ENCODE assay signal across 2 cellular contexts in the genomic region with DNA sequence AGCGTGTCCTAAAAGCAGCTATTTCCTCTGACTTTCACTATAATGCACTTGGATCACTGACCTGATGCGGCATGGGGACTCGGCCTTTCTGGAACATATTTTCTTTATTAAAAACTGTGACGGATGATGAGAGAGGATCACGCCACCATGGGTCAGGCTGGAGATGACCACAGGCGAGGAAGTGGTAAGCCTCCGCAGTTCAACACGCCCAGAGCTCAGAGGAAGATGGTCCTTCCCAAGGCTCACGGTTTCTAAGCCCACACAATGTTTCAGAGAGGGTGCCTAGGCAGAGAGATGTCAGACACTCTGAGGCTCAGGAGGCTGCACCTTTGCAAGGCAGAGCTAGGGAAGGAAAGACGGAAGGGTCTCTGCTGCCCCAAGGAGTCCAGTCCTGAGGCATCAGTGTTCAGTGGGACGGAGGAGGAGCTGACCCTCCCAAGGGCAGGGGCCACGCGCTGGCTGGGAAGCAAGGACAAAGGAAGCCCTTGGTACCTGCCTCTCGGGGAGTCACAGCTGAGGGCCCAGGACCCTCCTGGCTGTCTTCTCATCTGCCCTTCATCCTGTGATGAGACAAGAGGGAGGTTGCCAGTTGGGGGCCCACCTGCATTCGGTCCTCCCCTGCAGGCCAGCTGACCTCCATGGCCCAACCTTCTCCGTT.
TF ChIP-seq lines count a peak whose summit lies in the region.

No MANE protein-coding gene starts in this region.

TF ChIP-seq in liver, 16 proteins besides CTCF, POLR2A, EP300 and RAD21:
- TF ChIP-seq NR2F2 (IDR thresholded peaks at IDR 0.05), result peak; percentile 75
- TF ChIP-seq SP1 (IDR thresholded peaks at IDR 0.05), result peak; percentile 49
- TF ChIP-seq RXRA (IDR thresholded peaks at IDR 0.05), result peak; percentile 55 to 57
- no peak for TF ChIP-seq EGR1 (IDR thresholded peaks at IDR 0.05; ENCODE audit: low read depth in 2 of 2)
TF ChIP-seq in liver: peak in this region for 3.

TF ChIP-seq in HepG2, 621 proteins besides CTCF, POLR2A, EP300 and RAD21:
- TF ChIP-seq ZNF790 (CRISPR knock-in tag; IDR thresholded peaks at IDR 0.05; ENCODE audit: borderline replicate concordance) (no peak), THYN1 (CRISPR knock-in tag; IDR thresholded peaks at IDR 0.05; ENCODE audit: borderline replicate concordance, low read depth) (no peak), ZNF468 (CRISPR knock-in tag; IDR thresholded peaks at IDR 0.05) (no peak), ZNF589 (CRISPR knock-in tag; conservative IDR thresholded peaks at IDR 0.05) (no peak), ZNF605 (CRISPR knock-in tag; IDR thresholded peaks at IDR 0.05) (no peak), ELF4 (CRISPR knock-in tag; IDR thresholded peaks at IDR 0.05; ENCODE audit: borderline replicate concordance) (no peak), MIER2 (CRISPR knock-in tag; IDR thresholded peaks at IDR 0.05) (no peak), RORA (CRISPR knock-in tag; IDR thresholded peaks at IDR 0.05) (no peak), REXO4 (CRISPR knock-in tag; IDR thresholded peaks at IDR 0.05; ENCODE audit: borderline replicate concordance) (no peak), BRD4 (CRISPR knock-in tag; IDR thresholded peaks at IDR 0.05) (no peak)
- TF ChIP-seq, protein P1, sequence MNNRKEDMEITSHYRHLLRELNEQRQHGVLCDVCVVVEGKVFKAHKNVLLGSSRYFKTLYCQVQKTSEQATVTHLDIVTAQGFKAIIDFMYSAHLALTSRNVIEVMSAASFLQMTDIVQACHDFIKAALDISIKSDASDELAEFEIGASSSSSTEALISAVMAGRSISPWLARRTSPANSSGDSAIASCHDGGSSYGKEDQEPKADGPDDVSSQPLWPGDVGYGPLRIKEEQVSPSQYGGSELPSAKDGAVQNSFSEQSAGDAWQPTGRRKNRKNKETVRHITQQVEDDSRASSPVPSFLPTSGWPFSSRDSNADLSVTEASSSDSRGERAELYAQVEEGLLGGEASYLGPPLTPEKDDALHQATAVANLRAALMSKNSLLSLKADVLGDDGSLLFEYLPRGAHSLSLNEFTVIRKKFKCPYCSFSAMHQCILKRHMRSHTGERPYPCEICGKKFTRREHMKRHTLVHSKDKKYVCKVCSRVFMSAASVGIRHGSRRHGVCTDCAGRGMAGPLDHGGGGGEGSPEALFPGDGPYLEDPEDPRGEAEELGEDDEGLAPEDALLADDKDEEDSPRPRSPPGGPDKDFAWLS (CRISPR knock-in tag; IDR thresholded peaks at IDR 0.05; ENCODE audit: borderline replicate concordance), result no peak
- TF ChIP-seq, protein P2, sequence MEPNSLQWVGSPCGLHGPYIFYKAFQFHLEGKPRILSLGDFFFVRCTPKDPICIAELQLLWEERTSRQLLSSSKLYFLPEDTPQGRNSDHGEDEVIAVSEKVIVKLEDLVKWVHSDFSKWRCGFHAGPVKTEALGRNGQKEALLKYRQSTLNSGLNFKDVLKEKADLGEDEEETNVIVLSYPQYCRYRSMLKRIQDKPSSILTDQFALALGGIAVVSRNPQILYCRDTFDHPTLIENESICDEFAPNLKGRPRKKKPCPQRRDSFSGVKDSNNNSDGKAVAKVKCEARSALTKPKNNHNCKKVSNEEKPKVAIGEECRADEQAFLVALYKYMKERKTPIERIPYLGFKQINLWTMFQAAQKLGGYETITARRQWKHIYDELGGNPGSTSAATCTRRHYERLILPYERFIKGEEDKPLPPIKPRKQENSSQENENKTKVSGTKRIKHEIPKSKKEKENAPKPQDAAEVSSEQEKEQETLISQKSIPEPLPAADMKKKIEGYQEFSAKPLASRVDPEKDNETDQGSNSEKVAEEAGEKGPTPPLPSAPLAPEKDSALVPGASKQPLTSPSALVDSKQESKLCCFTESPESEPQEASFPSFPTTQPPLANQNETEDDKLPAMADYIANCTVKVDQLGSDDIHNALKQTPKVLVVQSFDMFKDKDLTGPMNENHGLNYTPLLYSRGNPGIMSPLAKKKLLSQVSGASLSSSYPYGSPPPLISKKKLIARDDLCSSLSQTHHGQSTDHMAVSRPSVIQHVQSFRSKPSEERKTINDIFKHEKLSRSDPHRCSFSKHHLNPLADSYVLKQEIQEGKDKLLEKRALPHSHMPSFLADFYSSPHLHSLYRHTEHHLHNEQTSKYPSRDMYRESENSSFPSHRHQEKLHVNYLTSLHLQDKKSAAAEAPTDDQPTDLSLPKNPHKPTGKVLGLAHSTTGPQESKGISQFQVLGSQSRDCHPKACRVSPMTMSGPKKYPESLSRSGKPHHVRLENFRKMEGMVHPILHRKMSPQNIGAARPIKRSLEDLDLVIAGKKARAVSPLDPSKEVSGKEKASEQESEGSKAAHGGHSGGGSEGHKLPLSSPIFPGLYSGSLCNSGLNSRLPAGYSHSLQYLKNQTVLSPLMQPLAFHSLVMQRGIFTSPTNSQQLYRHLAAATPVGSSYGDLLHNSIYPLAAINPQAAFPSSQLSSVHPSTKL (CRISPR knock-in tag; IDR thresholded peaks at IDR 0.05), result no peak
- TF ChIP-seq, protein P3, sequence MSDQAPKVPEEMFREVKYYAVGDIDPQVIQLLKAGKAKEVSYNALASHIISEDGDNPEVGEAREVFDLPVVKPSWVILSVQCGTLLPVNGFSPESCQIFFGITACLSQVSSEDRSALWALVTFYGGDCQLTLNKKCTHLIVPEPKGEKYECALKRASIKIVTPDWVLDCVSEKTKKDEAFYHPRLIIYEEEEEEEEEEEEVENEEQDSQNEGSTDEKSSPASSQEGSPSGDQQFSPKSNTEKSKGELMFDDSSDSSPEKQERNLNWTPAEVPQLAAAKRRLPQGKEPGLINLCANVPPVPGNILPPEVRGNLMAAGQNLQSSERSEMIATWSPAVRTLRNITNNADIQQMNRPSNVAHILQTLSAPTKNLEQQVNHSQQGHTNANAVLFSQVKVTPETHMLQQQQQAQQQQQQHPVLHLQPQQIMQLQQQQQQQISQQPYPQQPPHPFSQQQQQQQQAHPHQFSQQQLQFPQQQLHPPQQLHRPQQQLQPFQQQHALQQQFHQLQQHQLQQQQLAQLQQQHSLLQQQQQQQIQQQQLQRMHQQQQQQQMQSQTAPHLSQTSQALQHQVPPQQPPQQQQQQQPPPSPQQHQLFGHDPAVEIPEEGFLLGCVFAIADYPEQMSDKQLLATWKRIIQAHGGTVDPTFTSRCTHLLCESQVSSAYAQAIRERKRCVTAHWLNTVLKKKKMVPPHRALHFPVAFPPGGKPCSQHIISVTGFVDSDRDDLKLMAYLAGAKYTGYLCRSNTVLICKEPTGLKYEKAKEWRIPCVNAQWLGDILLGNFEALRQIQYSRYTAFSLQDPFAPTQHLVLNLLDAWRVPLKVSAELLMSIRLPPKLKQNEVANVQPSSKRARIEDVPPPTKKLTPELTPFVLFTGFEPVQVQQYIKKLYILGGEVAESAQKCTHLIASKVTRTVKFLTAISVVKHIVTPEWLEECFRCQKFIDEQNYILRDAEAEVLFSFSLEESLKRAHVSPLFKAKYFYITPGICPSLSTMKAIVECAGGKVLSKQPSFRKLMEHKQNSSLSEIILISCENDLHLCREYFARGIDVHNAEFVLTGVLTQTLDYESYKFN (CRISPR knock-in tag; conservative IDR thresholded peaks at IDR 0.05), result no peak
- TF ChIP-seq, protein P4, sequence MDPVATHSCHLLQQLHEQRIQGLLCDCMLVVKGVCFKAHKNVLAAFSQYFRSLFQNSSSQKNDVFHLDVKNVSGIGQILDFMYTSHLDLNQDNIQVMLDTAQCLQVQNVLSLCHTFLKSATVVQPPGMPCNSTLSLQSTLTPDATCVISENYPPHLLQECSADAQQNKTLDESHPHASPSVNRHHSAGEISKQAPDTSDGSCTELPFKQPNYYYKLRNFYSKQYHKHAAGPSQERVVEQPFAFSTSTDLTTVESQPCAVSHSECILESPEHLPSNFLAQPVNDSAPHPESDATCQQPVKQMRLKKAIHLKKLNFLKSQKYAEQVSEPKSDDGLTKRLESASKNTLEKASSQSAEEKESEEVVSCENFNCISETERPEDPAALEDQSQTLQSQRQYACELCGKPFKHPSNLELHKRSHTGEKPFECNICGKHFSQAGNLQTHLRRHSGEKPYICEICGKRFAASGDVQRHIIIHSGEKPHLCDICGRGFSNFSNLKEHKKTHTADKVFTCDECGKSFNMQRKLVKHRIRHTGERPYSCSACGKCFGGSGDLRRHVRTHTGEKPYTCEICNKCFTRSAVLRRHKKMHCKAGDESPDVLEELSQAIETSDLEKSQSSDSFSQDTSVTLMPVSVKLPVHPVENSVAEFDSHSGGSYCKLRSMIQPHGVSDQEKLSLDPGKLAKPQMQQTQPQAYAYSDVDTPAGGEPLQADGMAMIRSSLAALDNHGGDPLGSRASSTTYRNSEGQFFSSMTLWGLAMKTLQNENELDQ (CRISPR knock-in tag; IDR thresholded peaks at IDR 0.05; ENCODE audit: borderline replicate concordance), result no peak
